Comparison of ENCODE assay signal across 21 cellular contexts in the genomic region with DNA sequence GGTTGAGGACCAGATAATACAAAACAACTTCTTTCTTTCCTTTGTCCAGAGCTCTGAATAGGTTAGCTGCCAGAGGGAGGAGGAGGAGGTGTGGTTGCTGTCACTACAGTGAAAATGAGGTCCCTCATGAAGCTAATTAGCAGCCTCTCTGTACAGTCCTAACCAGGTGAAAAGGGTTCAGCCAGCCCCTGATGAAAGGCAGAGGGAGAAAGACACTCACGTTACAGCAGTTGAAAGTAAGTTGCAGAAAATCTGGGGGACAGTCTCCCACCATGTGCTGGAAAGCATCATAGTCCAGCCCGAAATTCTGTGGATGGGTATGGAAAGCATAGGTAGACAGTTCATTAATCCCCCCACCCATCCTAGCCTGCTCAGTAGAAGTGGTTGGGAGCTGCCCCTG. TPM values are rescaled to one million over a fixed set of nuclear protein-coding genes. Genes with fewer than 3 reads are reported as not detected.
DNase-seq lines count a peak whose midpoint lies in the region; ATAC-seq, FAIRE-seq and TF ChIP-seq lines count a peak whose summit lies in the region.
"Had no signal": no experiment of that assay in that cellular context is flagged by ENCODE, and none has a peak within 500 bp of the region (broad histone marks: within the 10 kb centered on the region; RNA-seq: fewer than 3 reads in every experiment).

No MANE protein-coding gene starts in this region.

- CTCF ChIA-PET in activated naive CD4-positive, alpha-beta T cell treated with anti-CD3 and anti-CD28 coated beads, Interleukin-2, amount 10 ng/mL, durations not matched to agents 7 days and 5 days (lab: Charles Lee): no interaction called here
- CTCF ChIA-PET in activated CD8-positive, alpha-beta memory T cell treated with anti-CD3 and anti-CD28 coated beads, Interleukin-2, amount 10 ng/mL, durations not matched to agents 7 days and 5 days (lab: Charles Lee): interaction anchor here (1.0 to 1.4 kb wide), 2 partner anchors 43 to 147 kb away, joined by 4 to 6 read pairs; no protein-coding TSS in a partner anchor
- CTCF ChIA-PET in naive thymus-derived CD4-positive, alpha-beta T cell (lab: Charles Lee): interaction anchor here (0.5 to 0.6 kb wide), 2 partner anchors 314 to 333 kb away, joined by 4 to 5 read pairs; no protein-coding TSS in a partner anchor

- no peak overlapping the region for H3K4me3 ChIP-seq in naive thymus-derived CD4-positive, alpha-beta T cell (ENCODE audit: low read length)
- H3K4me3 ChIP-seq: A549, BLaER1, MG63 had no signal

- no peaks in the 10 kb centered on the region for H3K27me3 Mint-ChIP-seq in activated naive CD4-positive, alpha-beta T cell treated with anti-CD3 and anti-CD28 coated beads, Interleukin-2, amount 10 ng/mL, durations not matched to agents 7 days and 5 days
- H3K27me3 Mint-ChIP-seq in activated T-helper 17 cell treated with anti-CD3 and anti-CD28 coated beads, Interleukin-2, amount 50 U/mL, for 72 hours: no peaks in the 10 kb centered on the region
- no peaks in the 10 kb centered on the region for H3K27me3 Mint-ChIP-seq in activated CD8-positive, alpha-beta memory T cell treated with anti-CD3 and anti-CD28 coated beads, Interleukin-2, amount 10 ng/mL, durations not matched to agents 7 days and 5 days
- H3K27me3 Mint-ChIP-seq in naive thymus-derived CD4-positive, alpha-beta T cell: no peaks in the 10 kb centered on the region
- H3K27me3 Mint-ChIP-seq: CD8-positive, alpha-beta memory T cell had no signal

- H3K36me3 ChIP-seq in naive thymus-derived CD4-positive, alpha-beta T cell (ENCODE audit: control insufficient read depth in 2 of 3, insufficient read depth in 3 of 3, low read length in 3 of 3): peaks cover 7 to 53% (median 24%) of the 10 kb centered on the region in 3 experiments

- no peak for DNase-seq in activated naive CD4-positive, alpha-beta T cell treated with anti-CD3 and anti-CD28 coated beads, Interleukin-2, amount 10 ng/mL, durations not matched to agents 7 days and 5 days
- DNase-seq in activated naive CD4-positive, alpha-beta T cell treated with anti-CD3 and anti-CD28 coated beads, Interleukin-2, amount 50 U/mL, for 16 hours: no peak
- no peak for DNase-seq in H54 (ENCODE audit: insufficient read length, low spot score)
- no peak for DNase-seq in stimulated activated effector memory CD8-positive, alpha-beta T cell treated with anti-CD3 and anti-CD28 coated beads, Interleukin-12 subunit alpha, Interleukin-12 subunit beta, amount 100 ng/mL, for 72 hours (ENCODE audit: low spot score in 2 of 2)
- DNase-seq in activated CD8-positive, alpha-beta memory T cell treated with anti-CD3 and anti-CD28 coated beads, Interleukin-2, amount 10 ng/mL, durations not matched to agents 7 days and 5 days: no peak
- no peak for DNase-seq in activated gamma-delta T cell treated with Interleukin-2 at 50 U/mL for 16 hours
- no peak for DNase-seq in naive thymus-derived CD4-positive, alpha-beta T cell
- DNase-seq: CD8-positive, alpha-beta memory T cell; DMS53; H9; Kasumi-1; MG63; NCI-H1092; NCI-H146; NCI-H510A; NCI-H748 treated with DMSO at 0.1 percent for 48 hours; OCI-M1; SHP77 treated with DMSO at 0.1 percent for 48 hours had no signal

- no peak for ATAC-seq in activated T-helper 17 cell treated with anti-CD3 and anti-CD28 coated beads, Interleukin-2, amount 50 U/mL, for 72 hours (replicated peaks)
- no peak for ATAC-seq in stimulated activated effector memory CD8-positive, alpha-beta T cell treated with anti-CD3 and anti-CD28 coated beads, Interleukin-12 subunit alpha, Interleukin-12 subunit beta, amount 100 ng/mL, for 72 hours
- ATAC-seq in activated CD8-positive, alpha-beta memory T cell treated with anti-CD3 and anti-CD28 coated beads, Interleukin-2, amount 10 ng/mL, durations not matched to agents 7 days and 5 days: no peak
- no peak for ATAC-seq in naive thymus-derived CD4-positive, alpha-beta T cell

- no peak overlapping the region for H3K4me3 Mint-ChIP-seq in activated naive CD4-positive, alpha-beta T cell treated with anti-CD3 and anti-CD28 coated beads, Interleukin-2, amount 10 ng/mL, durations not matched to agents 7 days and 5 days
- H3K4me3 Mint-ChIP-seq in activated T-helper 17 cell treated with anti-CD3 and anti-CD28 coated beads, Interleukin-2, amount 50 U/mL, for 72 hours: no peak overlapping the region
- no peak overlapping the region for H3K4me3 Mint-ChIP-seq in stimulated activated effector memory CD8-positive, alpha-beta T cell treated with anti-CD3 and anti-CD28 coated beads, Interleukin-12 subunit alpha, Interleukin-12 subunit beta, amount 100 ng/mL, for 72 hours
- H3K4me3 Mint-ChIP-seq in activated CD8-positive, alpha-beta memory T cell treated with anti-CD3 and anti-CD28 coated beads, Interleukin-2, amount 10 ng/mL, durations not matched to agents 7 days and 5 days: no peak overlapping the region
- no peak overlapping the region for H3K4me3 Mint-ChIP-seq in naive thymus-derived CD4-positive, alpha-beta T cell
- H3K4me3 Mint-ChIP-seq: H9 had no signal

- intact Hi-C loops in naive thymus-derived CD4-positive, alpha-beta T cell (cut with micrococcal nuclease): no loop called here

- TF ChIP-seq POLR2A in H54 (IDR thresholded peaks at IDR 0.05; ENCODE audit: low read depth, low read length): 0 out of 2 replicates have a peak, but pooled peaks have one; percentile 2

- no peaks in the 10 kb centered on the region for H3K9me3 ChIP-seq in naive thymus-derived CD4-positive, alpha-beta T cell (ENCODE audit: control insufficient read depth in 2 of 3, low read length in 3 of 3)
- H3K9me3 ChIP-seq: A549, BLaER1, MG63 had no signal

- peaks cover 32% of the 10 kb centered on the region for H3K36me3 Mint-ChIP-seq in activated naive CD4-positive, alpha-beta T cell treated with anti-CD3 and anti-CD28 coated beads, Interleukin-2, amount 10 ng/mL, durations not matched to agents 7 days and 5 days
- H3K36me3 Mint-ChIP-seq in activated T-helper 17 cell treated with anti-CD3 and anti-CD28 coated beads, Interleukin-2, amount 50 U/mL, for 72 hours (ENCODE audit: low read depth): peaks cover 52% of the 10 kb centered on the region
- peaks cover 49% of the 10 kb centered on the region for H3K36me3 Mint-ChIP-seq in stimulated activated effector memory CD8-positive, alpha-beta T cell treated with anti-CD3 and anti-CD28 coated beads, Interleukin-12 subunit alpha, Interleukin-12 subunit beta, amount 100 ng/mL, for 72 hours
- H3K36me3 Mint-ChIP-seq in activated CD8-positive, alpha-beta memory T cell treated with anti-CD3 and anti-CD28 coated beads, Interleukin-2, amount 10 ng/mL, durations not matched to agents 7 days and 5 days: peaks cover 20% of the 10 kb centered on the region
- H3K36me3 Mint-ChIP-seq in naive thymus-derived CD4-positive, alpha-beta T cell: peaks cover 0 to 30% (median 0%) of the 10 kb centered on the region in 5 donors

- H3K4me1 ChIP-seq in naive thymus-derived CD4-positive, alpha-beta T cell (ENCODE audit: control insufficient read depth in 2 of 2, insufficient read depth in 2 of 2, low read length in 2 of 2): peaks cover 10 to 14% of the 10 kb centered on the region in 2 donors

- no peak for FAIRE-seq in H54 (lab: Jason Lieb, UNC)
- FAIRE-seq: A549 had no signal

- no peaks in the 10 kb centered on the region for H3K9me3 Mint-ChIP-seq in activated naive CD4-positive, alpha-beta T cell treated with anti-CD3 and anti-CD28 coated beads, Interleukin-2, amount 10 ng/mL, durations not matched to agents 7 days and 5 days
- no peaks in the 10 kb centered on the region for H3K9me3 Mint-ChIP-seq in activated T-helper 17 cell treated with anti-CD3 and anti-CD28 coated beads, Interleukin-2, amount 50 U/mL, for 72 hours
- H3K9me3 Mint-ChIP-seq in stimulated activated effector memory CD8-positive, alpha-beta T cell treated with anti-CD3 and anti-CD28 coated beads, Interleukin-12 subunit alpha, Interleukin-12 subunit beta, amount 100 ng/mL, for 72 hours: no peaks in the 10 kb centered on the region
- no peaks in the 10 kb centered on the region for H3K9me3 Mint-ChIP-seq in activated CD8-positive, alpha-beta memory T cell treated with anti-CD3 and anti-CD28 coated beads, Interleukin-2, amount 10 ng/mL, durations not matched to agents 7 days and 5 days (ENCODE audit: low read depth)
- no peaks in the 10 kb centered on the region for H3K9me3 Mint-ChIP-seq in naive thymus-derived CD4-positive, alpha-beta T cell
- H3K9me3 Mint-ChIP-seq: CD8-positive, alpha-beta memory T cell; H9 had no signal

- no peaks in the 10 kb centered on the region for H3K27me3 ChIP-seq in naive thymus-derived CD4-positive, alpha-beta T cell (ENCODE audit: control insufficient read depth in 2 of 2, insufficient read depth in 2 of 2, low read length in 2 of 2)
- H3K27me3 ChIP-seq: BLaER1, MG63 had no signal

- peaks cover 12% of the 10 kb centered on the region for H3K4me1 Mint-ChIP-seq in activated naive CD4-positive, alpha-beta T cell treated with anti-CD3 and anti-CD28 coated beads, Interleukin-2, amount 10 ng/mL, durations not matched to agents 7 days and 5 days
- peaks cover 19% of the 10 kb centered on the region for H3K4me1 Mint-ChIP-seq in activated T-helper 17 cell treated with anti-CD3 and anti-CD28 coated beads, Interleukin-2, amount 50 U/mL, for 72 hours
- peaks cover 8% of the 10 kb centered on the region for H3K4me1 Mint-ChIP-seq in stimulated activated effector memory CD8-positive, alpha-beta T cell treated with anti-CD3 and anti-CD28 coated beads, Interleukin-12 subunit alpha, Interleukin-12 subunit beta, amount 100 ng/mL, for 72 hours
- H3K4me1 Mint-ChIP-seq in activated CD8-positive, alpha-beta memory T cell treated with anti-CD3 and anti-CD28 coated beads, Interleukin-2, amount 10 ng/mL, durations not matched to agents 7 days and 5 days: peaks cover 36% of the 10 kb centered on the region
- H3K4me1 Mint-ChIP-seq in naive thymus-derived CD4-positive, alpha-beta T cell: peaks cover 6 to 21% (median 12%) of the 10 kb centered on the region in 7 donors

- POLR2A ChIA-PET in naive thymus-derived CD4-positive, alpha-beta T cell (lab: Charles Lee): no interaction called here

- peak overlapping the region; percentile 70 for H3K27ac Mint-ChIP-seq in activated naive CD4-positive, alpha-beta T cell treated with anti-CD3 and anti-CD28 coated beads, Interleukin-2, amount 10 ng/mL, durations not matched to agents 7 days and 5 days
- peak overlapping the region; percentile 68 for H3K27ac Mint-ChIP-seq in activated T-helper 17 cell treated with anti-CD3 and anti-CD28 coated beads, Interleukin-2, amount 50 U/mL, for 72 hours
- peak overlapping the region; percentile 79 for H3K27ac Mint-ChIP-seq in stimulated activated effector memory CD8-positive, alpha-beta T cell treated with anti-CD3 and anti-CD28 coated beads, Interleukin-12 subunit alpha, Interleukin-12 subunit beta, amount 100 ng/mL, for 72 hours
- no peak overlapping the region for H3K27ac Mint-ChIP-seq in activated CD8-positive, alpha-beta memory T cell treated with anti-CD3 and anti-CD28 coated beads, Interleukin-2, amount 10 ng/mL, durations not matched to agents 7 days and 5 days
- peak overlapping the region in 4 of 9 donors; percentile 6 to 71 (median 34) for H3K27ac Mint-ChIP-seq in naive thymus-derived CD4-positive, alpha-beta T cell
- H3K27ac Mint-ChIP-seq: H9 had no signal

- no peak overlapping the region for H3K27ac ChIP-seq in naive thymus-derived CD4-positive, alpha-beta T cell (ENCODE audit: low read depth, low read length)
- H3K27ac ChIP-seq: A549, BLaER1 had no signal

RNA-seq across cellular contexts. Expression of gene MUTYH, which starts 6.2 kb away (rescaled TPM):
- 10 to 100 TPM; 23.5 to 35.4 TPM for total RNA-seq in activated T-helper 17 cell treated with anti-CD3 and anti-CD28 coated beads, Interleukin-2, amount 50 U/mL, for 72 hours
- 10 to 100 TPM; 65.3 to 67.2 TPM for total RNA-seq in activated CD8-positive, alpha-beta memory T cell treated with anti-CD3 and anti-CD28 coated beads, Interleukin-2, amount 10 ng/mL, durations not matched to agents 7 days and 5 days
- total RNA-seq in naive thymus-derived CD4-positive, alpha-beta T cell: 10 to 100 TPM; 56.7 to 85.4 (median 67.7) TPM
- 10 to 100 TPM; 17.7 to 31.5 TPM for polyA plus RNA-seq in naive thymus-derived CD4-positive, alpha-beta T cell

RNA-seq across cellular contexts. Expression of gene TOE1, which starts 6.5 kb away (rescaled TPM):
- total RNA-seq in activated T-helper 17 cell treated with anti-CD3 and anti-CD28 coated beads, Interleukin-2, amount 50 U/mL, for 72 hours: 10 to 100 TPM; 23.2 to 35.8 TPM
- total RNA-seq in activated CD8-positive, alpha-beta memory T cell treated with anti-CD3 and anti-CD28 coated beads, Interleukin-2, amount 10 ng/mL, durations not matched to agents 7 days and 5 days: 10 to 100 TPM; 21.4 to 26.5 TPM
- 10 to 100 TPM; 20.6 to 53.3 (median 25.7) TPM for total RNA-seq in naive thymus-derived CD4-positive, alpha-beta T cell
- 10 to 100 TPM; 16.7 to 20.5 TPM for polyA plus RNA-seq in naive thymus-derived CD4-positive, alpha-beta T cell

RNA-seq across cellular contexts. Expression of gene HPDL, which starts 19.8 kb away (rescaled TPM):
- 10 to 100 TPM in 1 of 2 donors, 1 to 10 TPM in 1; 4.5 to 22.6 TPM for total RNA-seq in activated T-helper 17 cell treated with anti-CD3 and anti-CD28 coated beads, Interleukin-2, amount 50 U/mL, for 72 hours
- total RNA-seq in activated CD8-positive, alpha-beta memory T cell treated with anti-CD3 and anti-CD28 coated beads, Interleukin-2, amount 10 ng/mL, durations not matched to agents 7 days and 5 days: 10 to 100 TPM; 16.3 to 23.4 TPM
- 1 to 10 TPM in 1 of 5 experiments, under 1 TPM in 4; 0.32 to 6.7 (median 0.68) TPM for total RNA-seq in naive thymus-derived CD4-positive, alpha-beta T cell
- 1 to 10 TPM in 1 of 2 donors, under 1 TPM in 1; 0.69 to 1.0 TPM for polyA plus RNA-seq in naive thymus-derived CD4-positive, alpha-beta T cell
